1 cellular context compared by ENCODE assay signal in the genomic region with DNA sequence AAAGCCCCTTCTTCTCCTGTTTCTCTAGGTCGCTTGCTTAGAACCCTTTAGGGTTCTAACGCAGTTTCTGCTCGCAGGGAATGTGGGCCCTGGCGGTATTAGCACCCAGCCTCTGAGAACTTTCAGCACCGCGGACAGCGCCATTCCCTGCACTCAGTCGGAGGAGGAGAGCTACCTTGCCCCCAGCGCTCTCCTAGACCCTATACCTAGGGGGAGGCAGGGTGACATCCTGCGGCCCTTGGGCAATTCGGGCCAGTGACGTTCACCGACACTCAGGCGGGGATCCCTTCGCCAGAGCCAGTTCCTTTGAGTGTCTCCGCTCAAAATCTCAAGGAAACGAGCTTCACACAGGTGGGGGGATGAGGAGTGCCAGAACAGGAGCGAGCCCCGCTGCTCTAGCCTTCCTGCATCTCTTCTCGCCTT.
A peak's percentile ranks its signal among the peaks of the same experiment; 100 is the strongest.
TF ChIP-seq lines count a peak whose summit lies in the region.

No MANE protein-coding gene starts in this region.

TF ChIP-seq in GM23338, 12 proteins besides CTCF, POLR2A, EP300 and RAD21 (continued from another document):
- TF ChIP-seq, protein P1, sequence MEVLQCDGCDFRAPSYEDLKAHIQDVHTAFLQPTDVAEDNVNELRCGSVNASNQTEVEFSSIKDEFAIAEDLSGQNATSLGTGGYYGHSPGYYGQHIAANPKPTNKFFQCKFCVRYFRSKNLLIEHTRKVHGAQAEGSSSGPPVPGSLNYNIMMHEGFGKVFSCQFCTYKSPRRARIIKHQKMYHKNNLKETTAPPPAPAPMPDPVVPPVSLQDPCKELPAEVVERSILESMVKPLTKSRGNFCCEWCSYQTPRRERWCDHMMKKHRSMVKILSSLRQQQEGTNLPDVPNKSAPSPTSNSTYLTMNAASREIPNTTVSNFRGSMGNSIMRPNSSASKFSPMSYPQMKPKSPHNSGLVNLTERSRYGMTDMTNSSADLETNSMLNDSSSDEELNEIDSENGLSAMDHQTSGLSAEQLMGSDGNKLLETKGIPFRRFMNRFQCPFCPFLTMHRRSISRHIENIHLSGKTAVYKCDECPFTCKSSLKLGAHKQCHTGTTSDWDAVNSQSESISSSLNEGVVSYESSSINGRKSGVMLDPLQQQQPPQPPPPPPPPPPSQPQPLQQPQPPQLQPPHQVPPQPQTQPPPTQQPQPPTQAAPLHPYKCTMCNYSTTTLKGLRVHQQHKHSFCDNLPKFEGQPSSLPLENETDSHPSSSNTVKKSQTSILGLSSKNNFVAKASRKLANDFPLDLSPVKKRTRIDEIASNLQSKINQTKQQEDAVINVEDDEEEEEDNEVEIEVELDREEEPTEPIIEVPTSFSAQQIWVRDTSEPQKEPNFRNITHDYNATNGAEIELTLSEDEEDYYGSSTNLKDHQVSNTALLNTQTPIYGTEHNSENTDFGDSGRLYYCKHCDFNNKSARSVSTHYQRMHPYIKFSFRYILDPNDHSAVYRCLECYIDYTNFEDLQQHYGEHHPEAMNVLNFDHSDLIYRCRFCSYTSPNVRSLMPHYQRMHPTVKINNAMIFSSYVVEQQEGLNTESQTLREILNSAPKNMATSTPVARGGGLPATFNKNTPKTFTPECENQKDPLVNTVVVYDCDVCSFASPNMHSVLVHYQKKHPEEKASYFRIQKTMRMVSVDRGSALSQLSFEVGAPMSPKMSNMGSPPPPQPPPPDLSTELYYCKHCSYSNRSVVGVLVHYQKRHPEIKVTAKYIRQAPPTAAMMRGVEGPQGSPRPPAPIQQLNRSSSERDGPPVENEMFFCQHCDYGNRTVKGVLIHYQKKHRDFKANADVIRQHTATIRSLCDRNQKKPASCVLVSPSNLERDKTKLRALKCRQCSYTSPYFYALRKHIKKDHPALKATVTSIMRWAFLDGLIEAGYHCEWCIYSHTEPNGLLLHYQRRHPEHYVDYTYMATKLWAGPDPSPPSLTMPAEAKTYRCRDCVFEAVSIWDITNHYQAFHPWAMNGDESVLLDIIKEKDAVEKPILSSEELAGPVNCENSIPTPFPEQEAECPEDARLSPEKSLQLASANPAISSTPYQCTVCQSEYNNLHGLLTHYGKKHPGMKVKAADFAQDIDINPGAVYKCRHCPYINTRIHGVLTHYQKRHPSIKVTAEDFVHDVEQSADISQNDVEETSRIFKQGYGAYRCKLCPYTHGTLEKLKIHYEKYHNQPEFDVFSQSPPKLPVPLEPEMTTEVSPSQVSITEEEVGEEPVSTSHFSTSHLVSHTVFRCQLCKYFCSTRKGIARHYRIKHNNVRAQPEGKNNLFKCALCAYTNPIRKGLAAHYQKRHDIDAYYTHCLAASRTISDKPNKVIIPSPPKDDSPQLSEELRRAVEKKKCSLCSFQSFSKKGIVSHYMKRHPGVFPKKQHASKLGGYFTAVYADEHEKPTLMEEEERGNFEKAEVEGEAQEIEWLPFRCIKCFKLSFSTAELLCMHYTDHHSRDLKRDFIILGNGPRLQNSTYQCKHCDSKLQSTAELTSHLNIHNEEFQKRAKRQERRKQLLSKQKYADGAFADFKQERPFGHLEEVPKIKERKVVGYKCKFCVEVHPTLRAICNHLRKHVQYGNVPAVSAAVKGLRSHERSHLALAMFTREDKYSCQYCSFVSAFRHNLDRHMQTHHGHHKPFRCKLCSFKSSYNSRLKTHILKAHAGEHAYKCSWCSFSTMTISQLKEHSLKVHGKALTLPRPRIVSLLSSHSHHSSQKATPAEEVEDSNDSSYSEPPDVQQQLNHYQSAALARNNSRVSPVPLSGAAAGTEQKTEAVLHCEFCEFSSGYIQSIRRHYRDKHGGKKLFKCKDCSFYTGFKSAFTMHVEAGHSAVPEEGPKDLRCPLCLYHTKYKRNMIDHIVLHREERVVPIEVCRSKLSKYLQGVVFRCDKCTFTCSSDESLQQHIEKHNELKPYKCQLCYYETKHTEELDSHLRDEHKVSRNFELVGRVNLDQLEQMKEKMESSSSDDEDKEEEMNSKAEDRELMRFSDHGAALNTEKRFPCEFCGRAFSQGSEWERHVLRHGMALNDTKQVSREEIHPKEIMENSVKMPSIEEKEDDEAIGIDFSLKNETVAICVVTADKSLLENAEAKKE (CRISPR knock-in tag; IDR thresholded peaks at IDR 0.05): peak; percentile 73
TF ChIP-seq in GM23338: peak in this region for 5.
